In the genomic region with DNA sequence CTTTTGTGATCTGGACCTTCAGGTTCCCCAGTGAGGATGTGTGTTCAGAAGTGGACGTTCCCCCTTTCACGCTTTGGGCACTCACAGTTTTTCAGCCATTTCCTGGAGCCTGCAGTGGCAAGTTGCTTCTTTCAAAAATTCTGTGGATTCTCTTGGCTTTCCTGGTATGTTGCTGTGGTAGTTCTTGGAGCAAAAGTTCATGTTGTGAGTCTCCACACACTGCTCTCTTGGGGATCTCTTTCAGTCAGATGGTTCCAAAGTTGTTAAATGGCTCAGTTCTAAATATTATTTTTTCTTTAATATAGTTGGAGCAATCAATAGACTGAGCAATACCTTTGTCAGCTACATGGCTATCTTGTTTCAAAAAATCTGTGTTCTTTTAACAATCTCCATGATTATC, we compare ENCODE assay signal across 21 cellular contexts.
"Had no signal": no experiment of that assay in that cellular context is flagged by ENCODE, and none has a peak within 500 bp of the region (broad histone marks: within the 10 kb centered on the region; RNA-seq: fewer than 3 reads in every experiment).

No MANE protein-coding gene starts in this region.

- H3K27me3 ChIP-seq: body of pancreas, gastrocnemius medialis, pancreas, tibial nerve had no signal

- ATAC-seq: body of pancreas, gastrocnemius medialis, left colon, lower lobe of right lung, pancreas, WTC11 had no signal

- H3K4me3 Mint-ChIP-seq: activated CD4-positive, alpha-beta memory T cell treated with anti-CD3 and anti-CD28 coated beads, Interleukin-2, amount 10 ng/mL, durations not matched to agents 7 days and 5 days; activated naive CD8-positive, alpha-beta T cell; neural crest cell; WTC11 had no signal

- H3K9me3 Mint-ChIP-seq: activated CD4-positive, alpha-beta memory T cell treated with anti-CD3 and anti-CD28 coated beads, Interleukin-2, amount 10 ng/mL, durations not matched to agents 7 days and 5 days had no signal

- H3K4me1 ChIP-seq: body of pancreas, gastrocnemius medialis, lower lobe of right lung, pancreas, tibial nerve had no signal

- FAIRE-seq: islet of Langerhans, pancreas had no signal

- H3K27ac ChIP-seq: body of pancreas, coronary artery, gastrocnemius medialis, lower lobe of right lung, pancreas, tibial nerve had no signal

- H3K4me1 Mint-ChIP-seq: activated CD4-positive, alpha-beta memory T cell treated with anti-CD3 and anti-CD28 coated beads, Interleukin-2, amount 10 ng/mL, durations not matched to agents 7 days and 5 days; neural crest cell had no signal

- H3K36me3 ChIP-seq: gastrocnemius medialis, lower lobe of right lung, pancreas, tibial nerve had no signal

- H3K27ac Mint-ChIP-seq: activated CD4-positive, alpha-beta memory T cell treated with anti-CD3 and anti-CD28 coated beads, Interleukin-2, amount 10 ng/mL, durations not matched to agents 7 days and 5 days; activated naive CD8-positive, alpha-beta T cell; WTC11 had no signal

- H3K36me3 Mint-ChIP-seq: activated naive CD8-positive, alpha-beta T cell; WTC11 had no signal

- H3K4me3 ChIP-seq: body of pancreas, coronary artery, gastrocnemius medialis, lower lobe of right lung, pancreas, tibial nerve had no signal

- DNase-seq: activated CD4-positive, alpha-beta memory T cell treated with anti-CD3 and anti-CD28 coated beads, Interleukin-2, amount 10 ng/mL, durations not matched to agents 7 days and 5 days; activated CD4-positive, alpha-beta T cell treated with anti-CD3 and anti-CD28 coated beads for 4 hours; activated effector memory CD4-positive, alpha-beta T cell treated with anti-CD3 and anti-CD28 coated beads, Interleukin-2, amount 50 U/mL, for 16 hours; activated T-cell treated with anti-CD3 and anti-CD28 coated beads, Interleukin-2, amount 50 U/mL, for 48 hours; amygdala; body of pancreas; caudate nucleus; gastrocnemius medialis; left colon; lower lobe of right lung; midbrain; pancreas; stimulated activated CD4-positive, alpha-beta T cell treated with anti-CD3 and anti-CD28 coated beads, Interleukin-12 subunit alpha, Interleukin-12 subunit beta, amount 100 ng/mL, for 4 hours; stimulated activated CD4-positive, alpha-beta T cell treated with anti-CD3 and anti-CD28 coated beads, Interleukin-2, amount 100 ng/mL, for 24 hours; substantia nigra had no signal

- H3K9me3 ChIP-seq: body of pancreas, gastrocnemius medialis, lower lobe of right lung, pancreas had no signal
